ENCODE assay signal across 7 cellular contexts in genomic region chr10:8060010-8060703, GRCh38. TPM values are rescaled to one million over a fixed set of nuclear protein-coding genes. Genes with fewer than 3 reads are reported as not detected.
DNase-seq lines count a peak whose midpoint lies in the region; ATAC-seq and TF ChIP-seq lines count a peak whose summit lies in the region.

No MANE protein-coding gene starts in this region.

- H3K27me3 ChIP-seq in iPS-20b (ENCODE audit: insufficient read depth, low read length), result peaks cover 100% of the 10 kb centered on the region
- peaks cover 4% of the 10 kb centered on the region for H3K27me3 ChIP-seq in vagina

- H3K4me3 ChIP-seq in iPS-20b (ENCODE audit: low read length), result peak overlapping the region; percentile 49
- H3K4me3 ChIP-seq in vagina, result peak overlapping the region; percentile 1 to 16

- peaks cover 59% of the 10 kb centered on the region for H3K27me3 Mint-ChIP-seq in activated B cell treated with CpG ODN at 0.5 μM for 24 hours

- H3K4me3 Mint-ChIP-seq in activated B cell treated with CpG ODN at 0.5 μM for 24 hours, result peak overlapping the region; percentile 77

- TF ChIP-seq CTCF in activated B cell treated with CpG ODN at 0.5 μM for 24 hours (IDR thresholded peaks at IDR 0.05), result no peak
- TF ChIP-seq CTCF in vagina (IDR thresholded peaks at IDR 0.05), result no peak

- H3K4me1 Mint-ChIP-seq in activated B cell treated with CpG ODN at 0.5 μM for 24 hours, result peaks cover 36% of the 10 kb centered on the region

- intact Hi-C loops in activated B cell treated with CpG ODN at 0.5 μM for 24 hours (cut with micrococcal nuclease), result no loop called here
- intact Hi-C loops in vagina (cut with DNase I), result no loop called here

- no peak overlapping the region for H3K27ac ChIP-seq in iPS-20b (ENCODE audit: low read length)
- no peak overlapping the region for H3K27ac ChIP-seq in vagina

- POLR2A ChIA-PET in activated B cell treated with CpG ODN at 0.5 μM for 24 hours (lab: Charles Lee), result no interaction called here

- TF ChIP-seq POLR2A in vagina (IDR thresholded peaks at IDR 0.05), result no peak

- peak overlapping the region; percentile 70 for H3K27ac Mint-ChIP-seq in activated B cell treated with CpG ODN at 0.5 μM for 24 hours

- H3K36me3 Mint-ChIP-seq in activated B cell treated with CpG ODN at 0.5 μM for 24 hours (ENCODE audit: low read depth), result no peaks in the 10 kb centered on the region

- CTCF ChIA-PET in activated B cell treated with CpG ODN at 0.5 μM for 24 hours (lab: Charles Lee), result no interaction called here

- H3K9ac ChIP-seq in iPS-20b (ENCODE audit: low read depth, low read length), result no peak overlapping the region

- H3K4me1 ChIP-seq in iPS-20b (ENCODE audit: insufficient read depth, low read length) (peaks cover 65% of the 10 kb centered on the region), vagina (peaks cover 37% of the 10 kb centered on the region)

- H3K36me3 ChIP-seq in iPS-20b (ENCODE audit: insufficient read depth, low read depth, low read length) (no peaks in the 10 kb centered on the region), vagina (no peaks in the 10 kb centered on the region)

- peaks cover 3% of the 10 kb centered on the region; the same call in 1 of the 2 replicates for H3K9me3 ChIP-seq in iPS-20b (ENCODE audit: insufficient read depth, low read depth, low read length)
- H3K9me3 ChIP-seq in vagina, result no peaks in the 10 kb centered on the region

- no peaks in the 10 kb centered on the region for H3K9me3 Mint-ChIP-seq in activated B cell treated with CpG ODN at 0.5 μM for 24 hours

- DNase-seq in activated B cell treated with CpG ODN at 0.5 μM for 24 hours, result no peak
- DNase-seq in vagina (ENCODE audit: extremely low spot score in 2 of 2), result no peak
- DNase-seq in HUDEP-2 (lab: John Stamatoyannopoulos, UW; ENCODE audit: unreplicated experiment in 76 of 76), result no peak
- DNase-seq in left lobe of liver (ENCODE audit: low spot score), result no peak

- ATAC-seq in GM19351 (IDR thresholded peaks at IDR 0.05; ENCODE audit: unreplicated experiment) (peak; percentile 30), HG03066 (IDR thresholded peaks at IDR 0.05; ENCODE audit: low read depth, unreplicated experiment) (peak; percentile 41), activated B cell treated with CpG ODN at 0.5 μM for 24 hours (ENCODE audit: low read depth) (no peak), left lobe of liver (no peak)

RNA-seq across cellular contexts. Expression of gene GATA3, which starts 5.7 kb away (rescaled TPM):
- total RNA-seq in activated B cell treated with CpG ODN at 0.5 μM for 24 hours (0.34 and 0.53 TPM in 2 replicates), vagina (8.6 TPM), left lobe of liver (0.88 TPM)

Comparison
In these comparisons a context has a peak if more than half of its experiments do, and no peak if none do; other contexts are left out.
1. ATAC-seq: peak in GM19351 (single experiment) and HG03066 (single experiment); none in activated B cell treated with CpG ODN at 0.5 μM for 24 hours (single experiment) and left lobe of liver (single experiment).